In genomic region chr2:208880171-208880570, GRCh38 we compare ENCODE assay signal across 4 cellular contexts.
"Had no signal": no experiment of that assay in that cellular context is flagged by ENCODE, and none has a peak within 500 bp of the region (broad histone marks: within the 10 kb centered on the region; RNA-seq: fewer than 3 reads in every experiment).

No MANE protein-coding gene starts in this region.

- DNase-seq: H9, HCEC 1CT, KBM-7 had no signal

- H2AFZ ChIP-seq: GM23338 had no signal

- H3K4me3 ChIP-seq: GM23338 had no signal

- H3K4me2 ChIP-seq: GM23338 had no signal
